In genomic region chr16:30956601-30957455, GRCh38 we compare ENCODE assay signal across 8 cellular contexts. TPM values are rescaled to one million over a fixed set of nuclear protein-coding genes. Genes with fewer than 3 reads are reported as not detected.
A peak's percentile ranks its signal among the peaks of the same experiment; 100 is the strongest.
DNase-seq lines count a peak whose midpoint lies in the region; ATAC-seq and TF ChIP-seq lines count a peak whose summit lies in the region.

No MANE protein-coding gene starts in this region.

- CTCF ChIA-PET in activated B cell treated with CpG ODN at 0.5 μM for 24 hours (lab: Charles Lee) = no interaction called here

- H3K27ac Mint-ChIP-seq in activated B cell treated with CpG ODN at 0.5 μM for 24 hours = peak overlapping the region; percentile 99

- ATAC-seq in HG02798 (IDR thresholded peaks at IDR 0.05; ENCODE audit: poor library complexity, unreplicated experiment) (peak; percentile 49), activated B cell treated with CpG ODN at 0.5 μM for 24 hours (ENCODE audit: low read depth) (peak; percentile 67), GM18858 (IDR thresholded peaks at IDR 0.05; ENCODE audit: unreplicated experiment) (no peak)

- peaks cover 40% of the 10 kb centered on the region for H3K36me3 Mint-ChIP-seq in activated B cell treated with CpG ODN at 0.5 μM for 24 hours (ENCODE audit: low read depth)

- no peaks in the 10 kb centered on the region for H3K27me3 Mint-ChIP-seq in activated B cell treated with CpG ODN at 0.5 μM for 24 hours

- peak overlapping the region; percentile 72 to 86 for H3K4me3 ChIP-seq in cardiac fibroblast (replicated peaks in 1 of 2; ENCODE audit: low read depth in 2 of 2, low read length in 2 of 2)

- H3K4me1 Mint-ChIP-seq in activated B cell treated with CpG ODN at 0.5 μM for 24 hours = peaks cover 31% of the 10 kb centered on the region

- TF ChIP-seq CTCF in GM12873 (IDR thresholded peaks at IDR 0.05; ENCODE audit: insufficient read depth, low read depth, low read length, missing control alignments) = peak; percentile 34
- TF ChIP-seq CTCF in activated B cell treated with CpG ODN at 0.5 μM for 24 hours (IDR thresholded peaks at IDR 0.05) = no peak
- peak; percentile 5 for TF ChIP-seq CTCF in cardiac fibroblast (IDR thresholded peaks at IDR 0.05; ENCODE audit: low read depth, low read length)

- POLR2A ChIA-PET in activated B cell treated with CpG ODN at 0.5 μM for 24 hours (lab: Charles Lee) = interaction anchor here (0.6 to 1.2 kb wide), 12 partner anchors 13 to 917 kb away, joined by 3 to 9 read pairs (median 4); partner anchors contain the start of genes ARMC5, KAT8, STX1B and ZNF267

- intact Hi-C loops in activated B cell treated with CpG ODN at 0.5 μM for 24 hours (cut with micrococcal nuclease) = loop anchor here (1.0 to 10.0 kb wide), 9 partner anchors 8 to 918 kb away; partner anchors contain the start of genes ARMC5, FBRS, KAT8 and ORAI3

- no peaks in the 10 kb centered on the region for H3K9me3 Mint-ChIP-seq in activated B cell treated with CpG ODN at 0.5 μM for 24 hours

- DNase-seq in NCI-H2196 (lab: John Stamatoyannopoulos, UW; ENCODE audit: unreplicated experiment) = peak; percentile 78
- DNase-seq in activated B cell treated with CpG ODN at 0.5 μM for 24 hours = peak; percentile 77
- peak; percentile 91 to 92 for DNase-seq in cardiac fibroblast (ENCODE audit: low read depth in 2 of 2)
- DNase-seq in islet precursor cell = peak; percentile 94
- peak; percentile 79 to 88 for DNase-seq in stimulated activated CD4-positive, alpha-beta T cell treated with anti-CD3 and anti-CD28 coated beads, Interleukin-15, amount 100 ng/mL, for 1 hour (ENCODE audit: low read depth in 1 of 2, low spot score in 1 of 2)

- H3K4me3 Mint-ChIP-seq in activated B cell treated with CpG ODN at 0.5 μM for 24 hours = peak overlapping the region; percentile 95

RNA-seq across cellular contexts. Expression of gene SETD1A, which starts 0.7 kb away (rescaled TPM):
- 29.6 and 32.8 TPM in 2 replicates for total RNA-seq in activated B cell treated with CpG ODN at 0.5 μM for 24 hours

RNA-seq across cellular contexts. Expression of gene ORAI3, which starts 8.0 kb away (rescaled TPM):
- 25.1 and 30.6 TPM in 2 replicates for total RNA-seq in activated B cell treated with CpG ODN at 0.5 μM for 24 hours

RNA-seq across cellular contexts. Expression of gene HSD3B7, which starts 28.2 kb away (rescaled TPM):
- total RNA-seq in activated B cell treated with CpG ODN at 0.5 μM for 24 hours = 1.3 and 1.6 TPM in 2 replicates

RNA-seq across cellular contexts. Expression of gene FBXL19, which starts 33.5 kb away (rescaled TPM):
- total RNA-seq in activated B cell treated with CpG ODN at 0.5 μM for 24 hours = 20.3 and 24.2 TPM in 2 replicates

RNA-seq across cellular contexts. Expression of gene STX1B, which starts 53.6 kb away (rescaled TPM):
- 1.2 and 1.6 TPM in 2 replicates for total RNA-seq in activated B cell treated with CpG ODN at 0.5 μM for 24 hours
